ENCODE assay signal across 10 cellular contexts in the genomic region with DNA sequence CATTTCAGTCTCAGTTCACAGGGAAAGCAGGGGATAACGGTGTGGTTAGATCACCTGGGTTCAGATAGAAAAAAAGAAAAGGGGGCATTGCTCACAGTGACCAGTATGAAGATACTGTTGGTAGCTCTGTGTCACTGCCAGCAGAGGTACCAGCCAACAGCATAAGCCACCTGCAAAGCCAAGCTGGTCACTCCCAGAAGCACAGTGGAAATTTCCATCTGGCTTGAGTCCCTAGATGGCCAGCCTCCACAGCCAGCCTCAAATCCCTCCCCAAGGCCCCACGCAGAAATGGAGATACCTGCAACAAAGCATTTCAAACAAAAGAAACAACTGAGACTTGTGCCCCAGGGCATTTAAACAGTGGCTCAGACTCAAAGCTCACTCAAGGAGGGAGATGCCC. TPM values are rescaled to one million over a fixed set of nuclear protein-coding genes. Genes with fewer than 3 reads are reported as not detected.
"Had no signal": no experiment of that assay in that cellular context is flagged by ENCODE, and none has a peak within 500 bp of the region (broad histone marks: within the 10 kb centered on the region; RNA-seq: fewer than 3 reads in every experiment).

No MANE protein-coding gene starts in this region.

- DNase-seq: GM23248, GOT3, H7, HFFc6, IMR-90, KG1 had no signal

- ATAC-seq: HCT116, K562 had no signal

RNA-seq across cellular contexts. Expression of a gene that starts 11.6 kb away (rescaled TPM):
- total RNA-seq: GM23248, H4, H7, HFFc6, HT-29, IMR-90, K562 had no signal

RNA-seq across cellular contexts. Expression of a gene that starts 20.6 kb away (rescaled TPM):
- total RNA-seq: GM23248, H4, H7, HFFc6, HT-29, IMR-90, K562 had no signal

RNA-seq across cellular contexts. Expression of a gene that starts 26.5 kb away (rescaled TPM):
- total RNA-seq: GM23248, H4, H7, HFFc6, HT-29, IMR-90, K562 had no signal

RNA-seq across cellular contexts. Expression of a gene that starts 58.2 kb away (rescaled TPM):
- total RNA-seq: GM23248, H4, H7, HFFc6, HT-29, IMR-90, K562 had no signal
